In genomic region chr5:150627731-150628545, GRCh38 we compare ENCODE assay signal across 12 cellular contexts. TPM values are rescaled to one million over a fixed set of nuclear protein-coding genes. Genes with fewer than 3 reads are reported as not detected.
DNase-seq lines count a peak whose midpoint lies in the region; ATAC-seq, FAIRE-seq and TF ChIP-seq lines count a peak whose summit lies in the region.
"Had no signal": no experiment of that assay in that cellular context is flagged by ENCODE, and none has a peak within 500 bp of the region (broad histone marks: within the 10 kb centered on the region; RNA-seq: fewer than 3 reads in every experiment).

No MANE protein-coding gene starts in this region.

- no peak for ATAC-seq in HG03520 (IDR thresholded peaks at IDR 0.05; ENCODE audit: unreplicated experiment)
- no peak for ATAC-seq in CD4-positive, alpha-beta T cell (ENCODE audit: poor library complexity)

- H3K27ac ChIP-seq in astrocyte (ENCODE audit: low read depth, low read length) (peak overlapping the region; percentile 14), stomach smooth muscle (ENCODE audit: low read length) (peak overlapping the region; percentile 80)
- H3K27ac ChIP-seq in CD4-positive, alpha-beta T cell (ENCODE audit: low read depth, low read length), result no peak overlapping the region
- H3K27ac ChIP-seq: WERI-Rb-1 had no signal

- H3K4me2 ChIP-seq in astrocyte (ENCODE audit: low read length), result peak overlapping the region; percentile 86

- intact Hi-C loops in CD4-positive, alpha-beta T cell (cut with DNase I, micrococcal nuclease), result no loop called here

- POLR2A ChIA-PET in CD4-positive, alpha-beta T cell (lab: Charles Lee), result no interaction called here

- H3K79me2 ChIP-seq in astrocyte (ENCODE audit: insufficient read depth, low read length), result peaks cover 50% of the 10 kb centered on the region

- TF ChIP-seq CTCF in astrocyte (IDR thresholded peaks at IDR 0.05; ENCODE audit: insufficient read depth, low read depth, low read length), result no peak
- TF ChIP-seq CTCF in CD4-positive, alpha-beta T cell (IDR thresholded peaks at IDR 0.05), result no peak

- CTCF ChIA-PET in CD4-positive, alpha-beta T cell (lab: Charles Lee), result no interaction called here

- H3K36me3 ChIP-seq in astrocyte (ENCODE audit: insufficient read depth, low read length), result no peaks in the 10 kb centered on the region
- peaks cover 0 to 2% of the 10 kb centered on the region in 2 donors for H3K36me3 ChIP-seq in stomach smooth muscle (ENCODE audit: control insufficient read depth in 2 of 2, insufficient read depth in 2 of 2, low read length in 2 of 2)
- H3K36me3 ChIP-seq: WERI-Rb-1 had no signal

- H2AFZ ChIP-seq in astrocyte (ENCODE audit: low read depth, low read length), result no peak overlapping the region

- H3K4me1 Mint-ChIP-seq in IgD-negative memory B cell (peaks cover 34 to 43% (median 36%) of the 10 kb centered on the region in 3 donors), astrocyte (ENCODE audit: low read depth, unreplicated experiment) (peaks cover 47% of the 10 kb centered on the region)
- H3K4me1 Mint-ChIP-seq in CD4-positive, alpha-beta T cell (ENCODE audit: low read depth), result peaks cover 26% of the 10 kb centered on the region

- H4K20me1 ChIP-seq in astrocyte (ENCODE audit: insufficient read depth, low read length), result peaks cover 25% of the 10 kb centered on the region

- peak overlapping the region; percentile 61 to 91 (median 75) for H3K4me3 Mint-ChIP-seq in IgD-negative memory B cell
- no peak overlapping the region for H3K4me3 Mint-ChIP-seq in astrocyte (ENCODE audit: unreplicated experiment)
- no peak overlapping the region for H3K4me3 Mint-ChIP-seq in CD4-positive, alpha-beta T cell
- H3K4me3 Mint-ChIP-seq: H9; stimulated activated naive CD8-positive, alpha-beta T cell treated with anti-CD3 and anti-CD28 coated beads, Interleukin-15, Interleukin-2, amounts not matched to agents 100 ng/mL and 50 ng/mL, for 24 hours had no signal

- H3K36me3 Mint-ChIP-seq in IgD-negative memory B cell, result peaks cover 2% of the 10 kb centered on the region
- H3K36me3 Mint-ChIP-seq in astrocyte (ENCODE audit: low read depth, unreplicated experiment), result peaks cover 6% of the 10 kb centered on the region
- H3K36me3 Mint-ChIP-seq in CD4-positive, alpha-beta T cell (ENCODE audit: low read depth), result no peaks in the 10 kb centered on the region

- H3K9me3 ChIP-seq in astrocyte (ENCODE audit: insufficient read depth, low read depth, low read length) (no peaks in the 10 kb centered on the region), stomach smooth muscle (ENCODE audit: control insufficient read depth in 2 of 2, low read length in 2 of 2) (no peaks in the 10 kb centered on the region)
- no peaks in the 10 kb centered on the region for H3K9me3 ChIP-seq in CD4-positive, alpha-beta T cell (ENCODE audit: control insufficient read depth, low read length)

- H3K27me3 ChIP-seq in astrocyte (ENCODE audit: insufficient read depth, low read length), result no peaks in the 10 kb centered on the region
- H3K27me3 ChIP-seq in stomach smooth muscle (ENCODE audit: control insufficient read depth in 1 of 2, insufficient read depth in 2 of 2, low read length in 2 of 2), result no peaks in the 10 kb centered on the region
- H3K27me3 ChIP-seq in CD4-positive, alpha-beta T cell (ENCODE audit: control insufficient read depth, insufficient read depth, low read length), result no peaks in the 10 kb centered on the region

- H3K27ac Mint-ChIP-seq in IgD-negative memory B cell, result no peak overlapping the region
- H3K27ac Mint-ChIP-seq in astrocyte (ENCODE audit: unreplicated experiment), result no peak overlapping the region
- no peak overlapping the region for H3K27ac Mint-ChIP-seq in CD4-positive, alpha-beta T cell
- H3K27ac Mint-ChIP-seq: stimulated activated naive CD8-positive, alpha-beta T cell treated with anti-CD3 and anti-CD28 coated beads, Interleukin-15, Interleukin-2, amounts not matched to agents 100 ng/mL and 50 ng/mL, for 24 hours had no signal

- peak; percentile 80 for DNase-seq in astrocyte (ENCODE audit: low read depth)
- DNase-seq in kidney tubule cell (ENCODE audit: low spot score), result peak; percentile 29
- no peak for DNase-seq in CD4-positive, alpha-beta T cell
- DNase-seq in midbrain (lab: John Stamatoyannopoulos, UW), result no peak
- no peak for DNase-seq in central memory CD4-positive, alpha-beta T cell
- DNase-seq: H9, NCI-H146, WERI-Rb-1 had no signal

- no peak for FAIRE-seq in astrocyte (lab: Jason Lieb, UNC)

- H3K9me3 Mint-ChIP-seq in IgD-negative memory B cell (no peaks in the 10 kb centered on the region), astrocyte (ENCODE audit: unreplicated experiment) (no peaks in the 10 kb centered on the region)
- no peaks in the 10 kb centered on the region for H3K9me3 Mint-ChIP-seq in CD4-positive, alpha-beta T cell
- H3K9me3 Mint-ChIP-seq: stimulated activated naive CD8-positive, alpha-beta T cell treated with anti-CD3 and anti-CD28 coated beads, Interleukin-15, Interleukin-2, amounts not matched to agents 100 ng/mL and 50 ng/mL, for 24 hours had no signal

- peaks cover 54% of the 10 kb centered on the region for H3K4me1 ChIP-seq in astrocyte (ENCODE audit: insufficient read depth, low read length)
- H3K4me1 ChIP-seq in stomach smooth muscle (ENCODE audit: control insufficient read depth, insufficient read depth, low read length), result peaks cover 81% of the 10 kb centered on the region

- H3K9ac ChIP-seq in astrocyte (ENCODE audit: low read length) (peak overlapping the region; percentile 48), stomach smooth muscle (ENCODE audit: low read length in 2 of 2) (peak overlapping the region in 1 of 2 donors; percentile 23)

- no peak overlapping the region for H3K4me3 ChIP-seq in astrocyte (ENCODE audit: insufficient read depth, low read depth, low read length)
- H3K4me3 ChIP-seq in stomach smooth muscle (ENCODE audit: low read length in 2 of 2), result peak overlapping the region in 1 of 2 donors; percentile 29

- H3K27me3 Mint-ChIP-seq in IgD-negative memory B cell (no peaks in the 10 kb centered on the region), astrocyte (ENCODE audit: low read depth, unreplicated experiment) (peaks cover 7% of the 10 kb centered on the region)
- peaks cover 14% of the 10 kb centered on the region for H3K27me3 Mint-ChIP-seq in CD4-positive, alpha-beta T cell

RNA-seq across cellular contexts. Expression of gene SYNPO, which starts 12.5 kb away (rescaled TPM):
- 4.8 TPM for polyA plus RNA-seq in IgD-negative memory B cell
- total RNA-seq in astrocyte, result 40.2 and 68.9 TPM in 2 replicates
- total RNA-seq in CD4-positive, alpha-beta T cell, result under 1 TPM; 0.06 to 0.14 TPM

RNA-seq across cellular contexts. Expression of gene MYOZ3, which starts 33.1 kb away (rescaled TPM):
- not detected for polyA plus RNA-seq in IgD-negative memory B cell
- 5.5 and 9.4 TPM in 2 replicates for total RNA-seq in astrocyte
- total RNA-seq in CD4-positive, alpha-beta T cell, result not detected

Comparison
In these comparisons a context has a peak if more than half of its experiments do, and no peak if none do; other contexts are left out.
1. H3K4me3 Mint-ChIP-seq: peak in IgD-negative memory B cell (4 of 4); none in astrocyte (single experiment) and CD4-positive, alpha-beta T cell (single experiment).
2. DNase-seq: peak in astrocyte (single experiment) and kidney tubule cell (single experiment); none in CD4-positive, alpha-beta T cell (0 of 10), midbrain (single experiment) and central memory CD4-positive, alpha-beta T cell (single experiment).
3. RNA of gene SYNPO, which starts 12.5 kb away (total RNA-seq): 40.2 to 68.9 TPM in astrocyte; 0.06 to 0.14 TPM in CD4-positive, alpha-beta T cell; every median in the first group is over 10 times any median in the second.